ENCODE assay signal across 17 cellular contexts in genomic region chr7:7771452-7771851, GRCh38. TPM values are rescaled to one million over a fixed set of nuclear protein-coding genes. Genes with fewer than 3 reads are reported as not detected.
DNase-seq lines count a peak whose midpoint lies in the region; TF ChIP-seq lines count a peak whose summit lies in the region.
"Had no signal": no experiment of that assay in that cellular context is flagged by ENCODE, and none has a peak within 500 bp of the region (broad histone marks: within the 10 kb centered on the region; RNA-seq: fewer than 3 reads in every experiment).

No MANE protein-coding gene starts in this region.

- no peak overlapping the region for H3K4ac ChIP-seq in trophoblast cell (ENCODE audit: low read depth, low read length)

- H2AK5ac ChIP-seq in trophoblast cell (ENCODE audit: low read length): peak overlapping the region; percentile 83

- TF ChIP-seq POLR2A in breast epithelium (IDR thresholded peaks at IDR 0.05): no peak

- in situ Hi-C loops in mammary epithelial cell (cut with MboI; ENCODE audit: low sequenced_read_pairs in 2 of 2): loop anchor here in 1 of 2 donors (25.0 kb wide), 1 partner anchor 184 kb away; no protein-coding TSS in a partner anchor

- H3K27me3 ChIP-seq in mammary epithelial cell (ENCODE audit: insufficient read depth, low read length) (no peaks in the 10 kb centered on the region), breast epithelium (no peaks in the 10 kb centered on the region), adipocyte (replicated peaks; ENCODE audit: control insufficient read depth, insufficient read depth, low read length) (no peaks in the 10 kb centered on the region), trophoblast cell (ENCODE audit: insufficient read depth, low read length) (no peaks in the 10 kb centered on the region)

- BruUV-seq in mammary epithelial cell (replicated peaks; lab: Mats Ljungman, UMichigan): no TSS peak

- H3K14ac ChIP-seq in trophoblast cell (ENCODE audit: low read length): no peak overlapping the region

- DNase-seq in mammary epithelial cell (no peak), breast epithelium (ENCODE audit: low spot score in 2 of 2) (no peak), adipocyte (ENCODE audit: low read depth) (peak; percentile 34), trophoblast cell (no peak), SK-N-DZ (ENCODE audit: low spot score) (no peak), T-helper 1 cell (no peak), occipital lobe (lab: John Stamatoyannopoulos, UW) (no peak), kidney glomerular epithelial cell (lab: John Stamatoyannopoulos, UW) (no peak)
- DNase-seq: 8988T; CD4-positive, CD25-positive, alpha-beta regulatory T cell; COR-L47; GDM1; KG1; NCI-H187; NCI-H2227 treated with DMSO at 0.1 percent for 48 hours; PC-3 had no signal

- H3K36me3 ChIP-seq in mammary epithelial cell (ENCODE audit: insufficient read depth, low read length): no peaks in the 10 kb centered on the region
- H3K36me3 ChIP-seq in breast epithelium: no peaks in the 10 kb centered on the region
- no peaks in the 10 kb centered on the region for H3K36me3 ChIP-seq in adipocyte (ENCODE audit: control insufficient read depth, insufficient read depth, low read length, severe bottlenecking)
- no peaks in the 10 kb centered on the region for H3K36me3 ChIP-seq in trophoblast cell (ENCODE audit: control insufficient read depth in 1 of 2, insufficient read depth in 2 of 2, low read length in 2 of 2)

- no peak overlapping the region for H4K8ac ChIP-seq in trophoblast cell (ENCODE audit: low read depth, low read length)

- H3K9ac ChIP-seq in mammary epithelial cell (ENCODE audit: insufficient read depth, low read length) (no peak overlapping the region), adipocyte (ENCODE audit: low read length) (no peak overlapping the region), trophoblast cell (ENCODE audit: low read length) (no peak overlapping the region)

- no peak for TF ChIP-seq CTCF in mammary epithelial cell (conservative IDR thresholded peaks at IDR 0.05 in 1 of 2, IDR thresholded peaks at IDR 0.05 in 1 of 2; ENCODE audit: extremely low read depth in 1 of 2, insufficient read depth in 1 of 2, low read depth in 1 of 2, low read length in 2 of 2)
- no peak for TF ChIP-seq CTCF in breast epithelium (IDR thresholded peaks at IDR 0.05)

- no peak overlapping the region for H4K91ac ChIP-seq in trophoblast cell (ENCODE audit: low read depth, low read length)

- no peak overlapping the region for H3K23ac ChIP-seq in trophoblast cell (ENCODE audit: low read length)

- H2BK12ac ChIP-seq in trophoblast cell (ENCODE audit: low read length): peak overlapping the region; percentile 58

- H2AFZ ChIP-seq in mammary epithelial cell (ENCODE audit: low read depth, low read length): no peak overlapping the region
- no peak overlapping the region for H2AFZ ChIP-seq in trophoblast cell (ENCODE audit: insufficient read depth, low read length, poor library complexity)

- H3K9me3 ChIP-seq in mammary epithelial cell (replicated peaks; ENCODE audit: insufficient read depth, low read length) (no peaks in the 10 kb centered on the region), breast epithelium (no peaks in the 10 kb centered on the region), adipocyte (ENCODE audit: control insufficient read depth, low read length) (no peaks in the 10 kb centered on the region), trophoblast cell (ENCODE audit: insufficient read depth, low read depth, low read length) (no peaks in the 10 kb centered on the region)

- no peak overlapping the region for H2BK120ac ChIP-seq in trophoblast cell (ENCODE audit: insufficient read depth, low read length, poor library complexity)

- dilution Hi-C loops in mammary epithelial cell (cut with HindIII; ENCODE audit: low sequenced_read_pairs): no loop called here

- peak overlapping the region; percentile 81 for H3K4me2 ChIP-seq in mammary epithelial cell (ENCODE audit: insufficient read depth, low read depth, low read length)
- no peak overlapping the region for H3K4me2 ChIP-seq in trophoblast cell (ENCODE audit: low read length)

- H3K79me2 ChIP-seq in mammary epithelial cell (ENCODE audit: insufficient read depth, low read length) (no peaks in the 10 kb centered on the region), trophoblast cell (ENCODE audit: control insufficient read depth, insufficient read depth, low read length, poor library complexity) (no peaks in the 10 kb centered on the region)

- intact Hi-C loops in mammary epithelial cell (cut with micrococcal nuclease): no loop called here
- intact Hi-C loops in breast epithelium (cut with DNase I; ENCODE audit: low total_unique reads): no loop called here

- H3K4me1 ChIP-seq in mammary epithelial cell (ENCODE audit: insufficient read depth, low read length): peaks cover 19% of the 10 kb centered on the region
- H3K4me1 ChIP-seq in breast epithelium: no peaks in the 10 kb centered on the region
- peaks cover 23% of the 10 kb centered on the region for H3K4me1 ChIP-seq in adipocyte (ENCODE audit: control insufficient read depth, insufficient read depth, low read length)
- no peaks in the 10 kb centered on the region for H3K4me1 ChIP-seq in trophoblast cell (ENCODE audit: control insufficient read depth in 1 of 2, insufficient read depth in 2 of 2, low read length in 2 of 2)

- CTCF ChIA-PET in mammary epithelial cell (lab: Charles Lee; ENCODE audit: low non-redundant PET): no interaction called here

- H3K79me1 ChIP-seq in trophoblast cell (ENCODE audit: low read length): peaks cover 2% of the 10 kb centered on the region

- H3K27ac ChIP-seq in mammary epithelial cell (ENCODE audit: insufficient read depth, low read depth, low read length) (peak overlapping the region; percentile 84), breast epithelium (no peak overlapping the region), trophoblast cell (ENCODE audit: low read depth, low read length) (no peak overlapping the region)
- H3K27ac ChIP-seq: RWPE1 had no signal

- H3K4me3 ChIP-seq in mammary epithelial cell (replicated peaks in 1 of 3; ENCODE audit: insufficient read depth in 1 of 3, low read depth in 2 of 3, low read length in 3 of 3) (no peak overlapping the region), breast epithelium (no peak overlapping the region), adipocyte (ENCODE audit: low read length) (no peak overlapping the region), trophoblast cell (ENCODE audit: low read depth, low read length) (no peak overlapping the region)

- no peak overlapping the region for H3K18ac ChIP-seq in trophoblast cell (ENCODE audit: low read length)

- no peaks in the 10 kb centered on the region for H4K20me1 ChIP-seq in mammary epithelial cell (ENCODE audit: insufficient read depth, low read length)

- no peak overlapping the region for H4K12ac ChIP-seq in trophoblast cell (ENCODE audit: low read depth, low read length)

- no peak overlapping the region for H2BK5ac ChIP-seq in trophoblast cell (ENCODE audit: low read depth, low read length, poor library complexity)

RNA-seq across cellular contexts. Expression of gene RPA3, which starts 53.0 kb away (rescaled TPM):
- total RNA-seq in mammary epithelial cell (10 to 100 TPM; 14.3 to 47.9 TPM), breast epithelium (10 to 100 TPM; 18.7 to 24.6 (median 22.3) TPM), occipital lobe (12.9 TPM)
- 40.1 TPM for polyA plus RNA-seq in mammary epithelial cell
- 14.2 TPM for polyA minus RNA-seq in mammary epithelial cell
- 50.1 and 53.5 TPM in 2 replicates for polyA plus RNA-seq in trophoblast cell (2013)
- polyA plus RNA-seq in SK-N-DZ (2014; cell fraction: cytosol; rRNA removed): 119 and 137 TPM in 2 replicates
- polyA plus RNA-seq in SK-N-DZ (2014; cell fraction: nucleus; rRNA removed): 111 and 157 TPM in 2 replicates
